ENCODE assay signal across 17 cellular contexts in the genomic region with DNA sequence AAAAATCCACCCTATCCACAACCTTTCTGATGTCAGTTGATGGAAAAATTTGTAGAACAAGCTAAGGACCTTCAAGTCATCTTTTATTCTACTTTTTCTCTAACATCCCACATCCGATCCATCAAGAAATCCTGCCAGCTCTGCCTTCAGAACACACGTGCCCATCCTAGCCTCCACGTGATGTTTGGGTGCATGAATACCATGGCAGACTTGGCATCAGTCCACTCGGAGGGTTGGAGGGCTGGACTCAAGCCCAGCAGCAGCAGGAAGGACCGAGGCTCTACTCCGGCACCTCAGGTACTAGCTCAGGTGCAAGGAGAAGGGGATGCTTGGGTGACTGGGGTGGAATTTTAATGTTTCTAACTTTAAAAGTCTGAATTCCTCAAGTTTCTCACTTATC.
"Had no signal": no experiment of that assay in that cellular context is flagged by ENCODE, and none has a peak within 500 bp of the region (broad histone marks: within the 10 kb centered on the region; RNA-seq: fewer than 3 reads in every experiment).

No MANE protein-coding gene starts in this region.

- H3K4me3 ChIP-seq: dorsolateral prefrontal cortex, heart left ventricle, sigmoid colon, skin epidermis, testis, tibial nerve had no signal

- H3K4me1 ChIP-seq: heart left ventricle, testis, tibial nerve had no signal

- H3K36me3 ChIP-seq: heart left ventricle, neutrophil, tibial nerve had no signal

- ATAC-seq: naive thymus-derived CD8-positive, alpha-beta T cell; stimulated activated naive B cell treated with anti-CD40 and anti-IgM and Interleukin-4, amounts not matched to agents 10 μg/mL and 1 μg/mL and 100 μg/mL, for 72 hours; stimulated activated naive CD8-positive, alpha-beta T cell treated with anti-CD3 and anti-CD28 coated beads, Interleukin-15, amount 100 ng/mL, for 72 hours had no signal

- H3K27ac ChIP-seq: dorsolateral prefrontal cortex, heart left ventricle, neutrophil, sigmoid colon, skin epidermis, testis, tibial nerve had no signal

- DNase-seq: cortex of kidney; effector CD8-positive, alpha-beta T cell; heart left ventricle; hippocampal formation; kidney glomerular epithelial cell; mesendoderm; naive thymus-derived CD8-positive, alpha-beta T cell; sigmoid colon; stimulated activated CD4-positive, alpha-beta T cell treated with anti-CD3 and anti-CD28 coated beads, Interleukin-2, amount 100 ng/mL, for 24 hours; stimulated activated CD4-positive, alpha-beta T cell treated with anti-CD3 and anti-CD28 coated beads, Interleukin-4, amount 100 ng/mL, for 4 hours; stimulated activated naive B cell treated with anti-CD40 and anti-IgM and Interleukin-4, amounts not matched to agents 10 μg/mL and 1 μg/mL and 100 μg/mL, for 72 hours; stimulated activated naive CD8-positive, alpha-beta T cell treated with anti-CD3 and anti-CD28 coated beads, Interleukin-15, amount 100 ng/mL, for 72 hours; testis had no signal

- H3K27me3 ChIP-seq: dorsolateral prefrontal cortex, heart left ventricle, neutrophil, sigmoid colon, testis, tibial nerve had no signal

- H3K9me3 ChIP-seq: heart left ventricle, neutrophil, sigmoid colon, testis had no signal
